8 cellular contexts compared by ENCODE assay signal in genomic region chr12:116276433-116277216, GRCh38. TPM values are rescaled to one million over a fixed set of nuclear protein-coding genes. Genes with fewer than 3 reads are reported as not detected.
DNase-seq lines count a peak whose midpoint lies in the region; ATAC-seq and TF ChIP-seq lines count a peak whose summit lies in the region.

No MANE protein-coding gene starts in this region.

- peaks cover 42% of the 10 kb centered on the region for H4K20me1 ChIP-seq in Karpas-422 (ENCODE audit: insufficient read depth, low read depth, low read length)

- H3K9me2 ChIP-seq in Karpas-422 (replicated peaks; ENCODE audit: insufficient read depth, low read length): no peaks in the 10 kb centered on the region

- WGBS in transverse colon (ENCODE audit: low coverage in 1 of 2), 2 donors: 0 to 1% methylated on average over 11 to 52 of the region's 73 CpGs

- intact Hi-C loops in transverse colon (cut with DNase I; ENCODE audit: low total_unique reads): loop anchor here (2.0 kb wide), 1 partner anchor 322 kb away; no protein-coding TSS in a partner anchor

- H3K9ac ChIP-seq in Karpas-422 (ENCODE audit: low read length) (peak overlapping the region; percentile 74), SK-N-MC (ENCODE audit: insufficient read length) (peak overlapping the region; percentile 67)

- peak; percentile 13 for DNase-seq in DMS 273 treated with DMSO at 0.1 percent for 48 hours (lab: John Stamatoyannopoulos, UW)
- peak; percentile 79 for DNase-seq in Karpas-422
- no peak for DNase-seq in SK-N-MC (ENCODE audit: low read depth, low spot score)
- peak; percentile 59 to 66 for DNase-seq in activated naive CD4-positive, alpha-beta T cell treated with anti-CD3 and anti-CD28 coated beads, Interleukin-2, amount 50 U/mL, for 72 hours (ENCODE audit: low spot score in 2 of 2)
- peak; percentile 84 for DNase-seq in glutamatergic neuron
- DNase-seq in omental fat pad (ENCODE audit: low spot score): peak; percentile 33
- peak; percentile 76 for DNase-seq in transverse colon

- in situ Hi-C loops in transverse colon (cut with MboI; ENCODE audit: low pct_ligation_motif_present in 1 of 4, low pct_unique_long_range_greater_than_20kb in 1 of 4, low sequenced_read_pairs in 3 of 4): loop anchor here in 1 of 4 donors (10.0 kb wide), 1 partner anchor 318 kb away; no protein-coding TSS in a partner anchor

- TF ChIP-seq EP300 in transverse colon (IDR thresholded peaks at IDR 0.05; ENCODE audit: low read depth): no peak

- H3K4me1 ChIP-seq in Karpas-422 (ENCODE audit: low read length): peaks cover 15% of the 10 kb centered on the region
- H3K4me1 ChIP-seq in transverse colon: peaks cover 17 to 47% (median 27%) of the 10 kb centered on the region in 4 donors

- no peak overlapping the region for H3K27ac ChIP-seq in Karpas-422 (ENCODE audit: low read length)
- peak overlapping the region; percentile 77; the same call in 1 of the 2 replicates for H3K27ac ChIP-seq in SK-N-MC
- H3K27ac ChIP-seq in transverse colon: peak overlapping the region; percentile 92 to 98 (median 96)

- H3K4me1 Mint-ChIP-seq in glutamatergic neuron (ENCODE audit: low read depth, unreplicated experiment): peaks cover 6% of the 10 kb centered on the region

- H3K36me3 ChIP-seq in Karpas-422 (ENCODE audit: insufficient read depth, low read length) (no peaks in the 10 kb centered on the region), SK-N-MC (ENCODE audit: insufficient read depth, low read length) (no peaks in the 10 kb centered on the region), transverse colon (no peaks in the 10 kb centered on the region)

- peak; percentile 1 for TF ChIP-seq POLR2A in transverse colon (IDR thresholded peaks at IDR 0.05)

- H3K9me3 Mint-ChIP-seq in activated naive CD4-positive, alpha-beta T cell treated with anti-CD3 and anti-CD28 coated beads, Interleukin-2, amount 50 U/mL, for 72 hours: no peaks in the 10 kb centered on the region
- H3K9me3 Mint-ChIP-seq in glutamatergic neuron (ENCODE audit: unreplicated experiment): peaks cover 6% of the 10 kb centered on the region

- H3K79me2 ChIP-seq in Karpas-422 (ENCODE audit: low read length): peaks cover 4% of the 10 kb centered on the region; the same call in 1 of the 2 replicates

- TF ChIP-seq CTCF in glutamatergic neuron (IDR thresholded peaks at IDR 0.05; ENCODE audit: partially characterized antibody, unreplicated experiment) (no peak), omental fat pad (IDR thresholded peaks at IDR 0.05) (no peak), transverse colon (IDR thresholded peaks at IDR 0.05) (no peak)

- peaks cover 13% of the 10 kb centered on the region for H3K27me3 Mint-ChIP-seq in glutamatergic neuron (ENCODE audit: unreplicated experiment)

- H3K4me2 ChIP-seq in Karpas-422 (ENCODE audit: low read depth, low read length, poor library complexity, severe bottlenecking): peak overlapping the region; percentile 97

- H3K27me3 ChIP-seq in Karpas-422 (ENCODE audit: low read length) (no peaks in the 10 kb centered on the region), transverse colon (no peaks in the 10 kb centered on the region)

- H3K9me3 ChIP-seq in Karpas-422 (ENCODE audit: low read length): no peaks in the 10 kb centered on the region
- no peaks in the 10 kb centered on the region for H3K9me3 ChIP-seq in SK-N-MC (ENCODE audit: low read depth, low read length)
- H3K9me3 ChIP-seq in transverse colon: no peaks in the 10 kb centered on the region

- H2AFZ ChIP-seq in Karpas-422 (ENCODE audit: low read length): no peak overlapping the region

- peak overlapping the region; percentile 85 to 98 for H3K27ac Mint-ChIP-seq in activated naive CD4-positive, alpha-beta T cell treated with anti-CD3 and anti-CD28 coated beads, Interleukin-2, amount 50 U/mL, for 72 hours
- peak overlapping the region; percentile 92 for H3K27ac Mint-ChIP-seq in glutamatergic neuron (ENCODE audit: unreplicated experiment)

- peak; percentile 38 for ATAC-seq in GM21737 (IDR thresholded peaks at IDR 0.05; ENCODE audit: unreplicated experiment)
- peak; percentile 32 to 53 for ATAC-seq in activated naive CD4-positive, alpha-beta T cell treated with anti-CD3 and anti-CD28 coated beads, Interleukin-2, amount 50 U/mL, for 72 hours
- peak; percentile 42 for ATAC-seq in omental fat pad (ENCODE audit: low FRiP score)

- peak overlapping the region; percentile 100 for H3K4me3 Mint-ChIP-seq in glutamatergic neuron (ENCODE audit: unreplicated experiment)

- H3K36me3 Mint-ChIP-seq in activated naive CD4-positive, alpha-beta T cell treated with anti-CD3 and anti-CD28 coated beads, Interleukin-2, amount 50 U/mL, for 72 hours: peaks cover 10 to 13% of the 10 kb centered on the region in 2 donors
- peaks cover 5% of the 10 kb centered on the region for H3K36me3 Mint-ChIP-seq in glutamatergic neuron (ENCODE audit: unreplicated experiment)

- H3K4me3 ChIP-seq in Karpas-422 (ENCODE audit: low read length): peak overlapping the region; percentile 85
- peak overlapping the region; percentile 89 for H3K4me3 ChIP-seq in SK-N-MC
- H3K4me3 ChIP-seq in transverse colon: peak overlapping the region; percentile 60 to 94 (median 90)

RNA-seq across cellular contexts. Expression of gene MED13L, which starts 0.9 kb away (rescaled TPM):
- total RNA-seq in Karpas-422 (2014; rRNA removed; shearing (Covaris generic); ENCODE audit: low replicate concordance): 18.8 and 37.5 TPM in 2 replicates
- total RNA-seq in activated naive CD4-positive, alpha-beta T cell treated with anti-CD3 and anti-CD28 coated beads, Interleukin-2, amount 50 U/mL, for 72 hours: 10 to 100 TPM; 54.2 to 64.0 TPM
- 95.5 TPM for total RNA-seq in glutamatergic neuron (ENCODE audit: unreplicated experiment)
- total RNA-seq in omental fat pad: 100 to 1,000 TPM; 153 to 251 (median 194) TPM
- total RNA-seq in transverse colon: 100 to 1,000 TPM; 126 to 194 (median 154) TPM
